9 cellular contexts compared by ENCODE assay signal in the genomic region with DNA sequence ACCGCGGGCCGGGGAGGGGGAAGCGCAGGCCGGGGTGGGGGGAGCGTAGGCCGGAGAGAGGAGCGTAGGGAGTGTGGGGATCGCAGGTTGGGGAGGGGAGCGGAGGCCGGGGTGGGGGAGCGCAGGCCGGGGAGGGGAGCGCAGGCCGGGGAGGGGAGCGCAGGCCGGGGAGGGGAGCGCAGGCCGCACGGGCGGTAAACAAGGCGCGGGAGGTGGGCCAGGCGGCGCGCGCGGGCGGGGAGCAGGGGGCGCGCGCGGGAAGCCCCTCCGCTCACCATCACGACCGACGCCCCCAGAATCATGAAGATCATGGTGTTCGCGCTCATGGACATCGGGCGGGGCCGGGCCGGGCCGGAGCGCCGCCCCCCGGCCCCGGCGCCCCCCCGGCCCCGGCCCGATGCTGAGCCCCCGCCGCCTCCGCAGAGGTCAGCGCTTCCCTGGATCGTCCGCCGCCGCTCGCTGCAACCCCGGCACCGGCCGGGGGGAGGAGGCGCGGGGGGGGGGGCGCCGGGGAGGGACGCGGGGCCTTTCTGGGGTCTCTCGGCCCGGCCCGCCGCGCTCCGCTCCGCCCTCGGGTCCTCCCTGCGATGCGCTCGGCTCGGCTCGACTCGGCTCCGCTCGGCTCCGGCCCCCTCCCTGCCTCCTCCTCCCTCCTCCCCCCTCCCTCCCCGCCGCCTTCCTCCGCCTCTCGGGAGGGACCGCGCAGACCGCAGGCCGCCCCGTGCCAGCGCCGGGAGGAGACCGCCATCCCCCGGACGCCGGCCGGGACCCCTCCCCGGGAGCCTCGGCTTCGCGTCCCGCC. TPM values are rescaled to one million over a fixed set of nuclear protein-coding genes. Genes with fewer than 3 reads are reported as not detected.
A peak's percentile ranks its signal among the peaks of the same experiment; 100 is the strongest.
DNase-seq lines count a peak whose midpoint lies in the region; ATAC-seq and TF ChIP-seq lines count a peak whose summit lies in the region.
"Had no signal": no experiment of that assay in that cellular context is flagged by ENCODE, and none has a peak within 500 bp of the region (broad histone marks: within the 10 kb centered on the region; RNA-seq: fewer than 3 reads in every experiment).

TMEM240 (minus strand) TSS at position 610 of the 802 bp plus-strand sequence; CDS start at position 332, 278 bp downstream.

- H3K27me3 ChIP-seq in BE2C (no peaks in the 10 kb centered on the region), OCI-LY1 (ENCODE audit: insufficient read depth, low read length) (no peaks in the 10 kb centered on the region; the same call in 1 of the 2 replicates), tibial artery (no peaks in the 10 kb centered on the region)

- no peaks in the 10 kb centered on the region for H3K9me2 ChIP-seq in OCI-LY1 (ENCODE audit: low read depth, low read length)

- ATAC-seq in activated naive CD8-positive, alpha-beta T cell treated with anti-CD3 and anti-CD28 coated beads, Interleukin-2, amount 10 ng/mL, durations not matched to agents 7 days and 5 days (ENCODE audit: low read depth), result peak; percentile 48
- ATAC-seq in GM21786 (IDR thresholded peaks at IDR 0.05; ENCODE audit: unreplicated experiment), result no peak

- no peaks in the 10 kb centered on the region for H3K9me3 ChIP-seq in BE2C
- H3K9me3 ChIP-seq in OCI-LY1 (ENCODE audit: low read length), result no peaks in the 10 kb centered on the region
- no peaks in the 10 kb centered on the region for H3K9me3 ChIP-seq in tibial artery

- H3K27ac ChIP-seq in OCI-LY1 (ENCODE audit: low read depth, low read length, poor library complexity, severe bottlenecking), result no peak within 1 kb of the TSS
- peak within 1 kb of the TSS; percentile 59 to 78 for H3K27ac ChIP-seq in tibial artery
- H3K27ac ChIP-seq: epithelial cell of prostate had no signal

- peaks cover 3% of the 10 kb centered on the region; the same call in 1 of the 2 replicates for H3K4me1 ChIP-seq in BE2C
- no peaks in the 10 kb centered on the region for H3K4me1 ChIP-seq in OCI-LY1 (ENCODE audit: insufficient read depth, low read length, severe bottlenecking)
- peaks cover 0 to 27% (median 14%) of the 10 kb centered on the region in 4 donors for H3K4me1 ChIP-seq in tibial artery

- peak within 1 kb of the TSS; percentile 53 for H3K4me3 Mint-ChIP-seq in activated naive CD8-positive, alpha-beta T cell treated with anti-CD3 and anti-CD28 coated beads, Interleukin-2, amount 10 ng/mL, durations not matched to agents 7 days and 5 days

- no peaks in the 10 kb centered on the region for H3K79me2 ChIP-seq in OCI-LY1 (ENCODE audit: insufficient read depth, low read length)

- no peaks in the 10 kb centered on the region for H3K4me1 Mint-ChIP-seq in activated naive CD8-positive, alpha-beta T cell treated with anti-CD3 and anti-CD28 coated beads, Interleukin-2, amount 10 ng/mL, durations not matched to agents 7 days and 5 days

- TF ChIP-seq CTCF in BE2C (IDR thresholded peaks at IDR 0.05; ENCODE audit: low read depth, low read length) (no peak), OCI-LY1 (IDR thresholded peaks at IDR 0.05; ENCODE audit: low read length) (no peak), tibial artery (IDR thresholded peaks at IDR 0.05) (no peak)

- peak; percentile 87 for DNase-seq in BE2C
- DNase-seq in activated naive CD8-positive, alpha-beta T cell treated with anti-CD3 and anti-CD28 coated beads, Interleukin-2, amount 10 ng/mL, durations not matched to agents 7 days and 5 days, result peak; percentile 62
- DNase-seq in cardiac septum (ENCODE audit: low spot score), result peak; percentile 83
- peak; percentile 67 to 98 (median 86) for DNase-seq in posterior cingulate gyrus
- DNase-seq in tibial artery, result peak; percentile 67 to 89
- DNase-seq in NCI-H2029 treated with DMSO at 0.1 percent for 48 hours (lab: John Stamatoyannopoulos, UW), result no peak

- POLR2A ChIA-PET in activated naive CD8-positive, alpha-beta T cell treated with anti-CD3 and anti-CD28 coated beads, Interleukin-2, amount 10 ng/mL, durations not matched to agents 7 days and 5 days (lab: Charles Lee), result no interaction called here

- H3K9me3 Mint-ChIP-seq in activated naive CD8-positive, alpha-beta T cell treated with anti-CD3 and anti-CD28 coated beads, Interleukin-2, amount 10 ng/mL, durations not matched to agents 7 days and 5 days, result no peaks in the 10 kb centered on the region

- H3K27ac Mint-ChIP-seq in activated naive CD8-positive, alpha-beta T cell treated with anti-CD3 and anti-CD28 coated beads, Interleukin-2, amount 10 ng/mL, durations not matched to agents 7 days and 5 days, result no peak within 1 kb of the TSS

- H3K9ac ChIP-seq in OCI-LY1 (ENCODE audit: low read length), result no peak within 1 kb of the TSS

- H3K27me3 Mint-ChIP-seq in activated naive CD8-positive, alpha-beta T cell treated with anti-CD3 and anti-CD28 coated beads, Interleukin-2, amount 10 ng/mL, durations not matched to agents 7 days and 5 days, result no peaks in the 10 kb centered on the region

- peak within 1 kb of the TSS; percentile 6; the same call in 1 of the 2 replicates for H3K4me2 ChIP-seq in OCI-LY1 (ENCODE audit: low read length)

- intact Hi-C loops in cardiac septum (cut with DNase I) (no loop called here), posterior cingulate gyrus (cut with DNase I) (no loop called here), tibial artery (cut with DNase I; ENCODE audit: low total_unique reads) (no loop called here)

- H3F3A ChIP-seq in OCI-LY1 (ENCODE audit: insufficient read depth, low read length), result no peaks in the 10 kb centered on the region

- H3K4me3 ChIP-seq in BE2C (ENCODE audit: low read depth, low read length) (peak within 1 kb of the TSS; percentile 41), OCI-LY1 (ENCODE audit: low read depth, low read length, poor library complexity, severe bottlenecking) (no peak within 1 kb of the TSS), tibial artery (peak within 1 kb of the TSS; percentile 62 to 77)

- H2AFZ ChIP-seq in OCI-LY1 (ENCODE audit: low read length), result no peak within 1 kb of the TSS

- H4K20me1 ChIP-seq in OCI-LY1 (ENCODE audit: insufficient read depth, low read length), result no peaks in the 10 kb centered on the region

- H3K36me3 ChIP-seq in BE2C, result peaks cover 44% of the 10 kb centered on the region
- H3K36me3 ChIP-seq in OCI-LY1 (ENCODE audit: insufficient read depth, low read length), result peaks cover 27% of the 10 kb centered on the region
- H3K36me3 ChIP-seq in tibial artery, result peaks cover 0 to 40% (median 26%) of the 10 kb centered on the region in 3 donors

- peaks cover 2% of the 10 kb centered on the region for H3K36me3 Mint-ChIP-seq in activated naive CD8-positive, alpha-beta T cell treated with anti-CD3 and anti-CD28 coated beads, Interleukin-2, amount 10 ng/mL, durations not matched to agents 7 days and 5 days

RNA-seq across cellular contexts. Expression of gene TMEM240, which starts in this region (rescaled TPM):
- polyA plus RNA-seq in BE2C (2012; ENCODE audit: insufficient read depth, insufficient read length, low read depth), result 6.4 TPM
- total RNA-seq in activated naive CD8-positive, alpha-beta T cell treated with anti-CD3 and anti-CD28 coated beads, Interleukin-2, amount 10 ng/mL, durations not matched to agents 7 days and 5 days, result 1 to 10 TPM; 1.2 to 1.9 TPM
- 5.0 TPM for total RNA-seq in cardiac septum
